Comparison of ENCODE assay signal across 25 cellular contexts in genomic region chr1:230379462-230379861, GRCh38. TPM values are rescaled to one million over a fixed set of nuclear protein-coding genes. Genes with fewer than 3 reads are reported as not detected.
"Had no signal": no experiment of that assay in that cellular context is flagged by ENCODE, and none has a peak within 500 bp of the region (broad histone marks: within the 10 kb centered on the region; RNA-seq: fewer than 3 reads in every experiment).

No MANE protein-coding gene starts in this region.

- H3K27me3 ChIP-seq: dorsolateral prefrontal cortex, gastrocnemius medialis, heart right ventricle, left lung had no signal

- FAIRE-seq: colon, endothelial cell of umbilical vein, islet of Langerhans, keratinocyte had no signal

- H3K4me1 Mint-ChIP-seq: naive B cell had no signal

- H3K4me3 ChIP-seq: coronary artery, dorsolateral prefrontal cortex, esophagus squamous epithelium, gastrocnemius medialis, heart right ventricle, left lung, lower lobe of right lung, mucosa of descending colon had no signal

- H3K36me3 ChIP-seq: esophagus squamous epithelium, gastrocnemius medialis, heart right ventricle, left lung, lower lobe of right lung had no signal

- ATAC-seq: gastrocnemius medialis, heart right ventricle, left cardiac atrium, left lung, left ventricle myocardium superior, lower lobe of right lung, mucosa of descending colon had no signal

- H3K4me3 Mint-ChIP-seq: mesothelial cell of epicardium had no signal

- H3K27ac ChIP-seq: coronary artery, esophagus squamous epithelium, gastrocnemius medialis, heart right ventricle, left lung, lower lobe of right lung had no signal

- DNase-seq: dermis blood vessel endothelial cell; dorsolateral prefrontal cortex; effector CD4-positive, alpha-beta T cell; effector memory CD4-positive, alpha-beta T cell; esophagus squamous epithelium; foreskin fibroblast; foreskin melanocyte; gastrocnemius medialis; glutamatergic neuron; head of caudate nucleus; heart right ventricle; hippocampal formation; left cardiac atrium; left lung; left ventricle myocardium superior; lower lobe of right lung; mesenchymal stem cell; mucosa of descending colon; naive B cell had no signal

- H3K27ac Mint-ChIP-seq: mesothelial cell of epicardium had no signal

- H3K4me1 ChIP-seq: esophagus squamous epithelium, gastrocnemius medialis had no signal

RNA-seq across cellular contexts. Expression of gene PGBD5, which starts 46.7 kb away (rescaled TPM):
- total RNA-seq: endothelial cell of umbilical vein had no signal
